1 cellular context compared by ENCODE assay signal in the genomic region with DNA sequence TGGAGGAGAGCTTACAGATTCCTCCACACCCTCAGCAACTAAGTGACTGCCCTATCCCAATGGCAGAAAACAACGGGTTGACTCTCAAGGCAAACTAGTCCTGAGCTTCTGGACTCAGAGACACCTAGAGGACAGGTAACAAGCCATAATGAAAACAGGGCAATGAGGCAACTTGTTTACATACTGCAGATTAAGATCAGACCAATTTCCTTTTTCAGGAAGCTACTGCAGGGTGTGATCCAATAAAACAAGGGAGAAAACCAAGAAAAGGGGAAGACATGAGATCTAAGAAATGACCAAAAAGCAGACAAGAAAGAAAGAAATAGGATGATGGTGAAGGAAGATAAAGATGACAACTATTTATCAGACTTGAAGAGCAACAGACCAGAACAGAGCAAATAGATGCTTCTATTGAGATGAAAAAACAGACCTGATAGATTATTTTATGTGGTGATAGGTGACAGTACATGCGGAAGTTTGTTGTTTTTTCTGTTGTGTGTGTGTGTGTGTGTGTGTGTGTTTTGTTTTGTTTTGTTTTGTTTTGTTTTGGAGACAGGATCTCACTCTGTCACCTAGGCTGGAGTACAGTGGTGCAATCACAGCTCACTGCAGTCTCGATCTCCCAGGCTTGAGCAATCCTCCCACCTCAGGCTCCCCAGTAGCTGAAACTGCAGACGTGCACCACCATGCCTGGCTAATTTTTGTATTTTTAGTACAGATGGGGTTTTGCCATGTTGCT.
TF ChIP-seq lines count a peak whose summit lies in the region.

No MANE protein-coding gene starts in this region.

TF ChIP-seq in HEK293, 187 proteins besides CTCF, POLR2A, EP300 and RAD21 (continued from another document):
- TF ChIP-seq, protein P1, sequence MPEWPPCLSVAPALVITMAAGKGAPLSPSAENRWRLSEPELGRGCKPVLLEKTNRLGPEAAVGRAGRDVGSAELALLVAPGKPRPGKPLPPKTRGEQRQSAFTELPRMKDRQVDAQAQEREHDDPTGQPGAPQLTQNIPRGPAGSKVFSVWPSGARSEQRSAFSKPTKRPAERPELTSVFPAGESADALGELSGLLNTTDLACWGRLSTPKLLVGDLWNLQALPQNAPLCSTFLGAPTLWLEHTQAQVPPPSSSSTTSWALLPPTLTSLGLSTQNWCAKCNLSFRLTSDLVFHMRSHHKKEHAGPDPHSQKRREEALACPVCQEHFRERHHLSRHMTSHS (tag by site-specific recombination; IDR thresholded peaks at IDR 0.05), result no peak
- peak; percentile 90 for TF ChIP-seq SETDB1 (IDR thresholded peaks at IDR 0.05; ENCODE audit: insufficient read length, low read length)
